Comparison of ENCODE assay signal across 20 cellular contexts in genomic region chr11:107337917-107338316, GRCh38.
DNase-seq lines count a peak whose midpoint lies in the region; ATAC-seq and TF ChIP-seq lines count a peak whose summit lies in the region.
"Had no signal": no experiment of that assay in that cellular context is flagged by ENCODE, and none has a peak within 500 bp of the region (broad histone marks: within the 10 kb centered on the region; RNA-seq: fewer than 3 reads in every experiment).

No MANE protein-coding gene starts in this region.

- H3K27me3 ChIP-seq in CD8-positive, alpha-beta memory T cell (ENCODE audit: insufficient read depth, low read length, poor library complexity, severe bottlenecking): no peaks in the 10 kb centered on the region
- H3K27me3 ChIP-seq: neural progenitor cell had no signal

- H3K4me1 Mint-ChIP-seq in glutamatergic neuron (ENCODE audit: low read depth, unreplicated experiment): peaks cover 5% of the 10 kb centered on the region
- no peaks in the 10 kb centered on the region for H3K4me1 Mint-ChIP-seq in CD8-positive, alpha-beta memory T cell
- peaks cover 0 to 3% of the 10 kb centered on the region in 2 donors for H3K4me1 Mint-ChIP-seq in effector memory CD8-positive, alpha-beta T cell (ENCODE audit: low read depth in 2 of 2)
- H3K4me1 Mint-ChIP-seq: immature natural killer cell, neural progenitor cell had no signal

- CTCF ChIA-PET in CD8-positive, alpha-beta memory T cell (lab: Charles Lee): no interaction called here

- H3K4me1 ChIP-seq in CD8-positive, alpha-beta memory T cell (ENCODE audit: insufficient read depth, low read length): no peaks in the 10 kb centered on the region

- ATAC-seq in GM18907 (IDR thresholded peaks at IDR 0.05; ENCODE audit: unreplicated experiment): peak; percentile 71
- peak; percentile 45 for ATAC-seq in GM21526 (IDR thresholded peaks at IDR 0.05; ENCODE audit: low FRiP score, unreplicated experiment)
- peak; percentile 87 for ATAC-seq in HG03135 (IDR thresholded peaks at IDR 0.05; ENCODE audit: unreplicated experiment)
- no peak for ATAC-seq in effector memory CD8-positive, alpha-beta T cell (replicated peaks)
- ATAC-seq: Panc1, sciatic nerve had no signal

- no peaks in the 10 kb centered on the region for H3K36me3 ChIP-seq in CD8-positive, alpha-beta memory T cell (ENCODE audit: insufficient read depth, low read length)

- H3K27me3 Mint-ChIP-seq in glutamatergic neuron (ENCODE audit: unreplicated experiment): no peaks in the 10 kb centered on the region
- H3K27me3 Mint-ChIP-seq in CD8-positive, alpha-beta memory T cell: no peaks in the 10 kb centered on the region
- H3K27me3 Mint-ChIP-seq in effector memory CD8-positive, alpha-beta T cell: no peaks in the 10 kb centered on the region

- no peaks in the 10 kb centered on the region for H3K9me3 Mint-ChIP-seq in glutamatergic neuron (ENCODE audit: unreplicated experiment)
- H3K9me3 Mint-ChIP-seq in CD8-positive, alpha-beta memory T cell: peaks cover 0 to 2% (median 0%) of the 10 kb centered on the region in 5 donors
- no peaks in the 10 kb centered on the region for H3K9me3 Mint-ChIP-seq in effector memory CD8-positive, alpha-beta T cell
- H3K9me3 Mint-ChIP-seq: neural progenitor cell had no signal

- TF ChIP-seq CTCF in glutamatergic neuron (IDR thresholded peaks at IDR 0.05; ENCODE audit: partially characterized antibody, unreplicated experiment): no peak
- TF ChIP-seq CTCF in GM10266 (IDR thresholded peaks at IDR 0.05; ENCODE audit: control insufficient read depth, insufficient read depth, low read depth, missing control alignments): no peak

- H3K4me3 Mint-ChIP-seq in glutamatergic neuron (ENCODE audit: unreplicated experiment): no peak overlapping the region
- H3K4me3 Mint-ChIP-seq in CD8-positive, alpha-beta memory T cell: no peak overlapping the region
- H3K4me3 Mint-ChIP-seq in effector memory CD8-positive, alpha-beta T cell: no peak overlapping the region
- H3K4me3 Mint-ChIP-seq: immature natural killer cell, neural progenitor cell had no signal

- H3K36me3 Mint-ChIP-seq in glutamatergic neuron (ENCODE audit: unreplicated experiment): no peaks in the 10 kb centered on the region
- H3K36me3 Mint-ChIP-seq in CD8-positive, alpha-beta memory T cell: peaks cover 0 to 53% (median 26%) of the 10 kb centered on the region in 3 donors
- peaks cover 11% of the 10 kb centered on the region for H3K36me3 Mint-ChIP-seq in effector memory CD8-positive, alpha-beta T cell (ENCODE audit: insufficient read depth)

- H3K27ac ChIP-seq in CD8-positive, alpha-beta memory T cell (ENCODE audit: low read depth, low read length): no peak overlapping the region
- H3K27ac ChIP-seq: C4-2B, neural progenitor cell had no signal

- DNase-seq in glutamatergic neuron (no peak), GM10266 (ENCODE audit: extremely low spot score) (no peak), NCI-H345 treated with DMSO at 0.1 percent for 48 hours (lab: John Stamatoyannopoulos, UW; ENCODE audit: unreplicated experiment) (no peak)
- DNase-seq in CD8-positive, alpha-beta memory T cell: no peak
- no peak for DNase-seq in effector memory CD8-positive, alpha-beta T cell
- DNase-seq: activated CD4-positive, CD25-positive, alpha-beta regulatory T cell; foreskin melanocyte; GOT3; immature natural killer cell; mammary epithelial cell; NCI-H1417; NCI-H446; stimulated activated CD4-positive, alpha-beta T cell treated with anti-CD3 and anti-CD28 coated beads, Interleukin-4, amount 100 ng/mL, for 1 hour had no signal

- H3K4me3 ChIP-seq in CD8-positive, alpha-beta memory T cell (ENCODE audit: low read length): no peak overlapping the region
- H3K4me3 ChIP-seq: neural progenitor cell had no signal

- no peaks in the 10 kb centered on the region for H3K9me3 ChIP-seq in CD8-positive, alpha-beta memory T cell (ENCODE audit: low read length)

- POLR2A ChIA-PET in CD8-positive, alpha-beta memory T cell (lab: Charles Lee): no interaction called here

- peak overlapping the region; percentile 53 for H3K27ac Mint-ChIP-seq in glutamatergic neuron (ENCODE audit: unreplicated experiment)
- H3K27ac Mint-ChIP-seq in CD8-positive, alpha-beta memory T cell: no peak overlapping the region
- peak overlapping the region in 1 of 2 donors; percentile 38 for H3K27ac Mint-ChIP-seq in effector memory CD8-positive, alpha-beta T cell
- H3K27ac Mint-ChIP-seq: neural progenitor cell had no signal
